21 cellular contexts compared by ENCODE assay signal in genomic region chr16:69145658-69146057, GRCh38. TPM values are rescaled to one million over a fixed set of nuclear protein-coding genes. Genes with fewer than 3 reads are reported as not detected.
DNase-seq lines count a peak whose midpoint lies in the region; ATAC-seq, FAIRE-seq and TF ChIP-seq lines count a peak whose summit lies in the region.
"Had no signal": no experiment of that assay in that cellular context is flagged by ENCODE, and none has a peak within 500 bp of the region (broad histone marks: within the 10 kb centered on the region; RNA-seq: fewer than 3 reads in every experiment).

No MANE protein-coding gene starts in this region.

- TF ChIP-seq POLR2A in HepG2 (IDR thresholded peaks at IDR 0.05; ENCODE audit: insufficient read depth in 1 of 2, low read depth in 2 of 2, low read length in 2 of 2) = no peak
- no peak for TF ChIP-seq POLR2A in right lobe of liver (IDR thresholded peaks at IDR 0.05)

- TF ChIP-seq EP300 in HepG2 (IDR thresholded peaks at IDR 0.05; ENCODE audit: low read depth in 2 of 2, low read length in 2 of 2) (no peak), HepG2 (CRISPR knock-in tag; IDR thresholded peaks at IDR 0.05; ENCODE audit: borderline replicate concordance) (no peak)

- H3K9me3 ChIP-seq in HepG2 (ENCODE audit: low read length) (no peaks in the 10 kb centered on the region), right lobe of liver (no peaks in the 10 kb centered on the region)
- H3K9me3 ChIP-seq: colonic mucosa, lower lobe of right lung, SK-N-SH had no signal

- in situ Hi-C loops in HepG2 (cut with HindIII; ENCODE audit: extremely low pct_ligation_motif_present, low pct_unique_long_range_greater_than_20kb) = no loop called here

- H4K20me1 ChIP-seq in HepG2 (ENCODE audit: insufficient read depth, low read length) = no peaks in the 10 kb centered on the region; the same call in 1 of the 2 replicates

- WGBS in HepG2 (ENCODE audit: low lambda C conversion rate) = 87% methylated on average over 4 of the region's 4 CpGs
- WGBS in right lobe of liver (ENCODE audit: insufficient coverage, low coverage, low lambda C conversion rate, missing lambda C conversion rate) = 75% methylated on average over 4 of the region's 4 CpGs

- no peaks in the 10 kb centered on the region for H3K4me1 ChIP-seq in HepG2 (ENCODE audit: insufficient read depth, low read length)
- no peaks in the 10 kb centered on the region for H3K4me1 ChIP-seq in right lobe of liver
- H3K4me1 ChIP-seq: colonic mucosa, lower lobe of right lung, parathyroid adenoma had no signal

- CTCF ChIA-PET in HepG2 (lab: Yijun Ruan, JAX; ENCODE audit: low intra/inter-chr PET ratio, low total read pairs) = no interaction called here

- H3K36me3 ChIP-seq in HepG2 (replicated peaks in 1 of 2; ENCODE audit: control insufficient read depth in 1 of 2, insufficient read depth in 2 of 2, low read length in 2 of 2) (peaks cover 31 to 75% of the 10 kb centered on the region in 2 experiments), right lobe of liver (peaks cover 0 to 49% (median 9%) of the 10 kb centered on the region in 4 donors)
- H3K36me3 ChIP-seq: colonic mucosa had no signal

- no peak overlapping the region for H2AFZ ChIP-seq in HepG2 (ENCODE audit: low read length)
- H2AFZ ChIP-seq: parathyroid adenoma had no signal

- DNase-seq in HepG2 (ENCODE audit: low spot score) (no peak), right lobe of liver (no peak), epithelial cell of proximal tubule (ENCODE audit: low read depth) (no peak), omental fat pad (ENCODE audit: low spot score) (no peak), foreskin melanocyte (no peak), DMS79 treated with DMSO at 0.1 percent for 48 hours (lab: John Stamatoyannopoulos, UW) (no peak), DMS114 treated with DMSO at 0.1 percent for 48 hours (lab: John Stamatoyannopoulos, UW; ENCODE audit: unreplicated experiment) (no peak)
- no peak for DNase-seq in activated CD4-positive, CD25-positive, alpha-beta regulatory T cell treated with anti-CD3 and anti-CD28 coated beads, Interleukin-2, amount 50 U/mL, for 72 hours
- DNase-seq: ACHN; activated CD4-positive, alpha-beta T cell treated with anti-CD3 and anti-CD28 coated beads for 1 hour; activated CD8-positive, alpha-beta memory T cell treated with anti-CD3 and anti-CD28 coated beads, Interleukin-2, amount 50 U/mL, for 4 hours; CD4-positive, alpha-beta memory T cell; colonic mucosa; DND-41; lower lobe of right lung; naive B cell; NCI-H1417; SK-N-SH; stimulated activated CD4-positive, alpha-beta T cell treated with anti-CD3 and anti-CD28 coated beads, Interleukin-4, amount 100 ng/mL, for 24 hours had no signal

- peaks cover 5% of the 10 kb centered on the region for H3K79me2 ChIP-seq in HepG2 (ENCODE audit: insufficient read depth, low read length)

- no peak for TF ChIP-seq RAD21 in HepG2 (CRISPR knock-in tag; IDR thresholded peaks at IDR 0.05)

- FAIRE-seq in HepG2 (lab: Jason Lieb, UNC) = no peak
- FAIRE-seq: RCC 7860 had no signal

- no TSS peak for BruUV-seq in HepG2 (replicated peaks; lab: Mats Ljungman, UMichigan)

- H3K27me3 ChIP-seq in HepG2 (ENCODE audit: control insufficient read depth in 1 of 2, insufficient read depth in 2 of 2, low read length in 2 of 2) = no peaks in the 10 kb centered on the region
- no peaks in the 10 kb centered on the region for H3K27me3 ChIP-seq in right lobe of liver
- H3K27me3 ChIP-seq: colonic mucosa had no signal

- H3K27ac ChIP-seq in HepG2 (ENCODE audit: extremely low read length, insufficient read depth, low read length) = no peak overlapping the region
- H3K27ac ChIP-seq in right lobe of liver = no peak overlapping the region
- H3K27ac ChIP-seq: colonic mucosa, lower lobe of right lung, parathyroid adenoma had no signal

- POLR2A ChIA-PET in HepG2 (lab: Yijun Ruan, JAX) = no interaction called here

- no peak for TF ChIP-seq CTCF in HepG2 (CRISPR knock-in tag; IDR thresholded peaks at IDR 0.05)
- no peak for TF ChIP-seq CTCF in right lobe of liver (IDR thresholded peaks at IDR 0.05)
- TF ChIP-seq CTCF in epithelial cell of proximal tubule (conservative IDR thresholded peaks at IDR 0.05; ENCODE audit: low read depth, low read length) = no peak
- no peak for TF ChIP-seq CTCF in omental fat pad (IDR thresholded peaks at IDR 0.05)

- intact Hi-C loops in HepG2 (cut with micrococcal nuclease; ENCODE audit: unreplicated experiment) (no loop called here), right lobe of liver (cut with DNase I) (no loop called here)

- no peak overlapping the region for H3K9ac ChIP-seq in HepG2 (ENCODE audit: insufficient read depth, low read depth, low read length)
- H3K9ac ChIP-seq: parathyroid adenoma, SK-N-SH had no signal

- no peak overlapping the region for H3K4me2 ChIP-seq in HepG2 (ENCODE audit: low read depth, low read length)
- H3K4me2 ChIP-seq: SK-N-SH had no signal

- no peak for ATAC-seq in HepG2
- ATAC-seq in right lobe of liver = no peak
- peak; percentile 79 for ATAC-seq in omental fat pad (ENCODE audit: low FRiP score)
- ATAC-seq: lower lobe of right lung had no signal

- H3K4me3 ChIP-seq in HepG2 (replicated peaks in 1 of 3; ENCODE audit: insufficient read depth in 1 of 3, low read depth in 2 of 3, low read length in 3 of 3) (no peak overlapping the region), right lobe of liver (no peak overlapping the region), epithelial cell of proximal tubule (ENCODE audit: low read depth, low read length) (peak overlapping the region; percentile 48)
- H3K4me3 ChIP-seq: colonic mucosa, lower lobe of right lung had no signal

RNA-seq across cellular contexts. Expression of gene UTP4, which starts 13.2 kb away (rescaled TPM):
- total RNA-seq in HepG2 (2016; rRNA removed; fragmentation: Illumina TruSeq; extraction: Trizol) (30.0 and 57.1 TPM in 2 replicates), right lobe of liver (10 to 100 TPM; 13.9 to 22.2 (median 19.6) TPM), epithelial cell of proximal tubule (16.3 and 41.0 TPM in 2 replicates), omental fat pad (10 to 100 TPM; 32.9 to 85.7 (median 35.9) TPM)
- 37.9 and 40.6 TPM in 2 replicates for total RNA-seq in HepG2 (2016; cell fraction: cytosol; rRNA removed; fragmentation: Illumina TruSeq; extraction: Trizol; ENCODE audit: low read depth)
- total RNA-seq in HepG2 (2016; cell fraction: insoluble cytoplasmic fraction; rRNA removed; fragmentation: Illumina TruSeq; extraction: Trizol) = 26.3 and 63.5 TPM in 2 replicates
- total RNA-seq in HepG2 (2016; cell fraction: membrane; rRNA removed; fragmentation: Illumina TruSeq; extraction: Trizol) = 33.1 and 34.6 TPM in 2 replicates
- 37.9 and 38.1 TPM in 2 replicates for total RNA-seq in HepG2 (2016; cell fraction: nucleus; rRNA removed; fragmentation: Illumina TruSeq; extraction: Trizol)
- polyA plus RNA-seq in HepG2 (2011; rRNA removed) = 85.8 and 91.2 TPM in 2 replicates
- polyA plus RNA-seq in HepG2 (2011; cell fraction: cytosol; rRNA removed) = 70.4 and 88.9 TPM in 2 replicates
- 58.2 and 63.9 TPM in 2 replicates for polyA plus RNA-seq in HepG2 (2011; cell fraction: nucleus; rRNA removed)
- 65.9 and 68.1 TPM in 2 replicates for polyA plus RNA-seq in HepG2 (2012)
- polyA plus RNA-seq in HepG2 (2016; cell fraction: cytosol; fragmentation: Illumina TruSeq; extraction: Trizol; ENCODE audit: low read depth) = 21.9 and 27.0 TPM in 2 replicates
- 119 and 121 TPM in 2 replicates for polyA plus RNA-seq in HepG2 (2016; cell fraction: insoluble cytoplasmic fraction; fragmentation: Illumina TruSeq; extraction: Trizol; ENCODE audit: low read depth)
- 30.9 and 36.3 TPM in 2 replicates for polyA plus RNA-seq in HepG2 (2016; cell fraction: membrane; fragmentation: Illumina TruSeq; extraction: Trizol; ENCODE audit: low read depth)
- 71.6 and 78.5 TPM in 2 replicates for polyA plus RNA-seq in HepG2 (2016; cell fraction: nucleus; fragmentation: Illumina TruSeq; extraction: Trizol; ENCODE audit: insufficient read depth, low read depth)
- polyA minus RNA-seq in HepG2 (2011; rRNA and poly(A)+ RNA removed; ENCODE audit: low replicate concordance) = 126 and 208 TPM in 2 replicates
- 51.0 and 51.2 TPM in 2 replicates for polyA minus RNA-seq in HepG2 (2011; cell fraction: cytosol; rRNA and poly(A)+ RNA removed)
- 59.6 and 65.4 TPM in 2 replicates for polyA minus RNA-seq in HepG2 (2011; cell fraction: nucleus; rRNA and poly(A)+ RNA removed)

RNA-seq across cellular contexts. Expression of gene CHTF8, which starts 13.3 kb away (rescaled TPM):
- total RNA-seq in HepG2 (2016; rRNA removed; fragmentation: Illumina TruSeq; extraction: Trizol) = 37.2 and 64.1 TPM in 2 replicates
- total RNA-seq in HepG2 (2016; cell fraction: cytosol; rRNA removed; fragmentation: Illumina TruSeq; extraction: Trizol; ENCODE audit: low read depth) = 15.9 and 16.0 TPM in 2 replicates
- 45.2 and 61.3 TPM in 2 replicates for total RNA-seq in HepG2 (2016; cell fraction: insoluble cytoplasmic fraction; rRNA removed; fragmentation: Illumina TruSeq; extraction: Trizol)
- 36.4 and 42.2 TPM in 2 replicates for total RNA-seq in HepG2 (2016; cell fraction: membrane; rRNA removed; fragmentation: Illumina TruSeq; extraction: Trizol)
- total RNA-seq in HepG2 (2016; cell fraction: nucleus; rRNA removed; fragmentation: Illumina TruSeq; extraction: Trizol) = 25.4 and 28.1 TPM in 2 replicates
- 67.5 and 74.3 TPM in 2 replicates for polyA plus RNA-seq in HepG2 (2011; rRNA removed)
- polyA plus RNA-seq in HepG2 (2011; cell fraction: cytosol; rRNA removed) = 71.6 and 77.6 TPM in 2 replicates
- polyA plus RNA-seq in HepG2 (2011; cell fraction: nucleus; rRNA removed) = 34.1 and 36.4 TPM in 2 replicates
- 47.0 and 51.3 TPM in 2 replicates for polyA plus RNA-seq in HepG2 (2012)
- 18.3 and 28.8 TPM in 2 replicates for polyA plus RNA-seq in HepG2 (2016; cell fraction: cytosol; fragmentation: Illumina TruSeq; extraction: Trizol; ENCODE audit: low read depth)
- 123 and 124 TPM in 2 replicates for polyA plus RNA-seq in HepG2 (2016; cell fraction: insoluble cytoplasmic fraction; fragmentation: Illumina TruSeq; extraction: Trizol; ENCODE audit: low read depth)
- polyA plus RNA-seq in HepG2 (2016; cell fraction: membrane; fragmentation: Illumina TruSeq; extraction: Trizol; ENCODE audit: low read depth) = 44.9 and 57.1 TPM in 2 replicates
- polyA plus RNA-seq in HepG2 (2016; cell fraction: nucleus; fragmentation: Illumina TruSeq; extraction: Trizol; ENCODE audit: insufficient read depth, low read depth) = 55.2 and 67.8 TPM in 2 replicates
- polyA minus RNA-seq in HepG2 (2011; rRNA and poly(A)+ RNA removed; ENCODE audit: low replicate concordance) = 127 and 272 TPM in 2 replicates
- 48.2 and 50.4 TPM in 2 replicates for polyA minus RNA-seq in HepG2 (2011; cell fraction: cytosol; rRNA and poly(A)+ RNA removed)
- 17.3 and 20.1 TPM in 2 replicates for polyA minus RNA-seq in HepG2 (2011; cell fraction: nucleus; rRNA and poly(A)+ RNA removed)
- total RNA-seq in right lobe of liver = 10 to 100 TPM; 56.6 to 78.3 (median 65.4) TPM
- 47.4 and 53.7 TPM in 2 replicates for total RNA-seq in epithelial cell of proximal tubule
- total RNA-seq in omental fat pad = 10 to 100 TPM; 53.7 to 61.3 (median 57.4) TPM

RNA-seq across cellular contexts. Expression of gene HAS3, which starts 40.2 kb away (rescaled TPM):
- total RNA-seq in HepG2 (2016; rRNA removed; fragmentation: Illumina TruSeq; extraction: Trizol) (0.04 TPM in 1 of 2 replicates, not detected in the other), right lobe of liver (1 to 10 TPM in 1 of 6 experiments, under 1 TPM in 5; 0.39 to 1.0 (median 0.63) TPM), epithelial cell of proximal tubule (14.0 and 16.4 TPM in 2 replicates), omental fat pad (1 to 10 TPM in 2 of 4 donors, under 1 TPM in 2; 0.36 to 2.2 (median 1.2) TPM)
- total RNA-seq in HepG2 (2016; cell fraction: cytosol; rRNA removed; fragmentation: Illumina TruSeq; extraction: Trizol; ENCODE audit: low read depth) = 0.09 TPM in 1 of 2 replicates, not detected in the other
- 0.13 and 0.36 TPM in 2 replicates for total RNA-seq in HepG2 (2016; cell fraction: insoluble cytoplasmic fraction; rRNA removed; fragmentation: Illumina TruSeq; extraction: Trizol)
- 0.14 and 0.19 TPM in 2 replicates for total RNA-seq in HepG2 (2016; cell fraction: membrane; rRNA removed; fragmentation: Illumina TruSeq; extraction: Trizol)
- total RNA-seq in HepG2 (2016; cell fraction: nucleus; rRNA removed; fragmentation: Illumina TruSeq; extraction: Trizol) = 0.19 and 0.22 TPM in 2 replicates
- 0.30 and 0.64 TPM in 2 replicates for polyA plus RNA-seq in HepG2 (2011; rRNA removed)
- 0.28 and 0.32 TPM in 2 replicates for polyA plus RNA-seq in HepG2 (2011; cell fraction: cytosol; rRNA removed)
- 1.3 and 1.4 TPM in 2 replicates for polyA plus RNA-seq in HepG2 (2011; cell fraction: nucleus; rRNA removed)
- 0.47 and 0.52 TPM in 2 replicates for polyA plus RNA-seq in HepG2 (2012)
- polyA plus RNA-seq in HepG2 (2016; cell fraction: cytosol; fragmentation: Illumina TruSeq; extraction: Trizol; ENCODE audit: low read depth) = 0.10 TPM in 1 of 2 replicates, not detected in the other
- 0.09 and 0.12 TPM in 2 replicates for polyA plus RNA-seq in HepG2 (2016; cell fraction: insoluble cytoplasmic fraction; fragmentation: Illumina TruSeq; extraction: Trizol; ENCODE audit: low read depth)
- 0.08 and 0.29 TPM in 2 replicates for polyA plus RNA-seq in HepG2 (2016; cell fraction: membrane; fragmentation: Illumina TruSeq; extraction: Trizol; ENCODE audit: low read depth)
- polyA plus RNA-seq in HepG2 (2016; cell fraction: nucleus; fragmentation: Illumina TruSeq; extraction: Trizol; ENCODE audit: insufficient read depth, low read depth) = 0.79 and 0.96 TPM in 2 replicates
- 1.4 and 2.2 TPM in 2 replicates for polyA minus RNA-seq in HepG2 (2011; rRNA and poly(A)+ RNA removed; ENCODE audit: low replicate concordance)
- 0.30 TPM in 1 of 2 replicates, not detected in the other for polyA minus RNA-seq in HepG2 (2011; cell fraction: cytosol; rRNA and poly(A)+ RNA removed)
- polyA minus RNA-seq in HepG2 (2011; cell fraction: nucleus; rRNA and poly(A)+ RNA removed) = 0.99 and 1.4 TPM in 2 replicates

RNA-seq across cellular contexts. Expression of gene SNTB2, which starts 41.3 kb away (rescaled TPM):
- total RNA-seq in HepG2 (2016; rRNA removed; fragmentation: Illumina TruSeq; extraction: Trizol) (19.2 and 22.9 TPM in 2 replicates), right lobe of liver (10 to 100 TPM in 4 of 6 experiments, 1 to 10 TPM in 2; 7.5 to 13.9 (median 10.6) TPM), epithelial cell of proximal tubule (5.8 and 31.0 TPM in 2 replicates), omental fat pad (10 to 100 TPM; 49.7 to 80.9 (median 59.3) TPM)
- 16.6 and 21.3 TPM in 2 replicates for total RNA-seq in HepG2 (2016; cell fraction: cytosol; rRNA removed; fragmentation: Illumina TruSeq; extraction: Trizol; ENCODE audit: low read depth)
- total RNA-seq in HepG2 (2016; cell fraction: insoluble cytoplasmic fraction; rRNA removed; fragmentation: Illumina TruSeq; extraction: Trizol) = 18.5 and 22.3 TPM in 2 replicates
- total RNA-seq in HepG2 (2016; cell fraction: membrane; rRNA removed; fragmentation: Illumina TruSeq; extraction: Trizol) = 8.3 and 10.7 TPM in 2 replicates
- total RNA-seq in HepG2 (2016; cell fraction: nucleus; rRNA removed; fragmentation: Illumina TruSeq; extraction: Trizol) = 14.9 and 15.5 TPM in 2 replicates
- polyA plus RNA-seq in HepG2 (2011; rRNA removed) = 11.5 and 12.5 TPM in 2 replicates
- polyA plus RNA-seq in HepG2 (2011; cell fraction: cytosol; rRNA removed) = 6.3 and 6.6 TPM in 2 replicates
- polyA plus RNA-seq in HepG2 (2011; cell fraction: nucleus; rRNA removed) = 13.3 and 14.0 TPM in 2 replicates
- 4.2 and 4.3 TPM in 2 replicates for polyA plus RNA-seq in HepG2 (2012)
- polyA plus RNA-seq in HepG2 (2016; cell fraction: cytosol; fragmentation: Illumina TruSeq; extraction: Trizol; ENCODE audit: low read depth) = 0.48 and 0.66 TPM in 2 replicates
- polyA plus RNA-seq in HepG2 (2016; cell fraction: insoluble cytoplasmic fraction; fragmentation: Illumina TruSeq; extraction: Trizol; ENCODE audit: low read depth) = 12.2 and 12.7 TPM in 2 replicates
- polyA plus RNA-seq in HepG2 (2016; cell fraction: membrane; fragmentation: Illumina TruSeq; extraction: Trizol; ENCODE audit: low read depth) = 1.6 and 2.4 TPM in 2 replicates
- polyA plus RNA-seq in HepG2 (2016; cell fraction: nucleus; fragmentation: Illumina TruSeq; extraction: Trizol; ENCODE audit: insufficient read depth, low read depth) = 13.2 and 17.9 TPM in 2 replicates
- polyA minus RNA-seq in HepG2 (2011; rRNA and poly(A)+ RNA removed; ENCODE audit: low replicate concordance) = 48.4 and 58.6 TPM in 2 replicates
- 22.5 and 31.2 TPM in 2 replicates for polyA minus RNA-seq in HepG2 (2011; cell fraction: cytosol; rRNA and poly(A)+ RNA removed)
- 22.8 and 29.5 TPM in 2 replicates for polyA minus RNA-seq in HepG2 (2011; cell fraction: nucleus; rRNA and poly(A)+ RNA removed)
